ENCODE assay signal across 1 cellular context in the genomic region with DNA sequence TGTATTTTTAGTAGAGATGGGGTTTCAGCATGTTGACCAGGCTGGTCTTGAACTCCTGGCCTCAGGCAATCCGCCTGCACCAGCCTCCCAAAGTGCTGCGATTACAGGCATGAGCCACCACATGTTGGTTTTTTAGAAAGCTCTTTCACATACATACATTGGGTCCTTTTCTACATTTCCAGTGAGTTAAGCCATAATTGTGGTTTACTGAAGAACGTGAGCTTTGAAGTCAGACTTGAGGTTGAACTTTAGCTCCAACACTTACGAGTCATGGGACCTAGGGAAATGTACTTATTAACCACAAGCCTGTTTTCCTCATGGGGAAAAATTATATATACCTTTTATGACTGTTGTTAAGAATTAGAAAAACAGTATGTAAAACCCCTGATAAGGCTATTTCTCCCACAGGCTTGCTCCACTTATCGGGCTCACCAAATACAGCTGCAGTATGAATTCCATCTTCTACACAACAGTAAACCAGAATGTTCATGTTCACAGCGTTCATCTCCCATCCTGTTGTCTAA.
A peak's percentile ranks its signal among the peaks of the same experiment; 100 is the strongest.
TF ChIP-seq lines count a peak whose summit lies in the region.

No MANE protein-coding gene starts in this region.

TF ChIP-seq in HepG2, 621 proteins besides CTCF, POLR2A, EP300 and RAD21 (continued from another document and continues in another):
- TF ChIP-seq, protein P1, sequence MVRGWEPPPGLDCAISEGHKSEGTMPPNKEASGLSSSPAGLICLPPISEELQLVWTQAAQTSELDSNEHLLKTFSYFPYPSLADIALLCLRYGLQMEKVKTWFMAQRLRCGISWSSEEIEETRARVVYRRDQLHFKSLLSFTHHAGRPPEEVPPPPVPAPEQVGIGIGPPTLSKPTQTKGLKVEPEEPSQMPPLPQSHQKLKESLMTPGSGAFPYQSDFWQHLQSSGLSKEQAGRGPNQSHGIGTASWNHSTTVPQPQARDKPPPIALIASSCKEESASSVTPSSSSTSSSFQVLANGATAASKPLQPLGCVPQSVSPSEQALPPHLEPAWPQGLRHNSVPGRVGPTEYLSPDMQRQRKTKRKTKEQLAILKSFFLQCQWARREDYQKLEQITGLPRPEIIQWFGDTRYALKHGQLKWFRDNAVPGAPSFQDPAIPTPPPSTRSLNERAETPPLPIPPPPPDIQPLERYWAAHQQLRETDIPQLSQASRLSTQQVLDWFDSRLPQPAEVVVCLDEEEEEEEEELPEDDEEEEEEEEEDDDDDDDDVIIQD (CRISPR knock-in tag; IDR thresholded peaks at IDR 0.05; ENCODE audit: low read depth): peak; percentile 20; the same call in 1 of the 2 replicates
- TF ChIP-seq HDAC2 (CRISPR knock-in tag; IDR thresholded peaks at IDR 0.05) (peak; percentile 41), CBFB (CRISPR knock-in tag; IDR thresholded peaks at IDR 0.05) (peak; percentile 41; the same call in 1 of the 2 replicates), XBP1 (CRISPR knock-in tag; IDR thresholded peaks at IDR 0.05) (0 out of 2 replicates have a peak, but pooled peaks have one; percentile 23), MED1 (CRISPR knock-in tag; IDR thresholded peaks at IDR 0.05) (0 out of 2 replicates have a peak, but pooled peaks have one; percentile 11), SPEN (CRISPR knock-in tag; IDR thresholded peaks at IDR 0.05; ENCODE audit: low read depth) (no peak), ZBTB7A (CRISPR knock-in tag; IDR thresholded peaks at IDR 0.05) (no peak), FOSL2 (CRISPR knock-in tag; IDR thresholded peaks at IDR 0.05) (peak; percentile 29; the same call in 1 of the 2 replicates), CHD4 (IDR thresholded peaks at IDR 0.05; ENCODE audit: borderline replicate concordance, low read length) (peak; percentile 92; the same call in 1 of the 2 replicates), ADNP (CRISPR knock-in tag; IDR thresholded peaks at IDR 0.05) (peak; percentile 94), SMAD3 (CRISPR knock-in tag; IDR thresholded peaks at IDR 0.05) (no peak), TCF7L2 (IDR thresholded peaks at IDR 0.05; ENCODE audit: low read depth, low read length) (0 out of 2 replicates have a peak, but pooled peaks have one; percentile 28), SALL1 (CRISPR knock-in tag; IDR thresholded peaks at IDR 0.05) (peak; percentile 56), ZNF629 (CRISPR knock-in tag; conservative IDR thresholded peaks at IDR 0.05) (peak; percentile 36; the same call in 1 of the 2 replicates), FOXP1 (IDR thresholded peaks at IDR 0.05) (no peak), FOXP1 (CRISPR knock-in tag; IDR thresholded peaks at IDR 0.05) (no peak; the same call in 1 of the 2 replicates), TCF7 (IDR thresholded peaks at IDR 0.05; ENCODE audit: low read depth) (peak; percentile 79), HNF4G (IDR thresholded peaks at IDR 0.05; ENCODE audit: borderline replicate concordance, low read depth, low read length) (peak; percentile 30; the same call in 1 of the 2 replicates), HNF4G (CRISPR knock-in tag; IDR thresholded peaks at IDR 0.05; ENCODE audit: borderline replicate concordance, low read depth) (no peak), HDAC1 (CRISPR knock-in tag; IDR thresholded peaks at IDR 0.05) (no peak; the same call in 1 of the 2 replicates), ZNF557 (CRISPR knock-in tag; IDR thresholded peaks at IDR 0.05) (no peak), KDM6A (CRISPR knock-in tag; IDR thresholded peaks at IDR 0.05; ENCODE audit: low read depth) (peak; percentile 78), ESRRA (CRISPR knock-in tag; IDR thresholded peaks at IDR 0.05; ENCODE audit: low read depth) (peak; percentile 22; the same call in 1 of the 2 replicates), DMAP1 (CRISPR knock-in tag; IDR thresholded peaks at IDR 0.05) (0 out of 2 replicates have a peak, but pooled peaks have one; percentile 40), ZKSCAN1 (IDR thresholded peaks at IDR 0.05; ENCODE audit: low read length) (no peak), ASH2L (IDR thresholded peaks at IDR 0.05; ENCODE audit: insufficient read length, low read depth, low read length) (peak; percentile 71), GATAD2A (CRISPR knock-in tag; IDR thresholded peaks at IDR 0.05) (peak; percentile 62)
- TF ChIP-seq, protein P2, sequence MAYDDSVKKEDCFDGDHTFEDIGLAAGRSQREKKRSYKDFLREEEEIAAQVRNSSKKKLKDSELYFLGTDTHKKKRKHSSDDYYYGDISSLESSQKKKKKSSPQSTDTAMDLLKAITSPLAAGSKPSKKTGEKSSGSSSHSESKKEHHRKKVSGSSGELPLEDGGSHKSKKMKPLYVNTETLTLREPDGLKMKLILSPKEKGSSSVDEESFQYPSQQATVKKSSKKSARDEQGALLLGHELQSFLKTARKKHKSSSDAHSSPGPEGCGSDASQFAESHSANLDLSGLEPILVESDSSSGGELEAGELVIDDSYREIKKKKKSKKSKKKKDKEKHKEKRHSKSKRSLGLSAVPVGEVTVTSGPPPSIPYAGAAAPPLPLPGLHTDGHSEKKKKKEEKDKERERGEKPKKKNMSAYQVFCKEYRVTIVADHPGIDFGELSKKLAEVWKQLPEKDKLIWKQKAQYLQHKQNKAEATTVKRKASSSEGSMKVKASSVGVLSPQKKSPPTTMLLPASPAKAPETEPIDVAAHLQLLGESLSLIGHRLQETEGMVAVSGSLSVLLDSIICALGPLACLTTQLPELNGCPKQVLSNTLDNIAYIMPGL (CRISPR knock-in tag; IDR thresholded peaks at IDR 0.05; ENCODE audit: borderline replicate concordance in 1 of 2, low read depth in 1 of 2): 0 out of 4 replicates have a peak, but pooled peaks of 1 of the 2 experiments have one; percentile 31
- TF ChIP-seq, protein P3, sequence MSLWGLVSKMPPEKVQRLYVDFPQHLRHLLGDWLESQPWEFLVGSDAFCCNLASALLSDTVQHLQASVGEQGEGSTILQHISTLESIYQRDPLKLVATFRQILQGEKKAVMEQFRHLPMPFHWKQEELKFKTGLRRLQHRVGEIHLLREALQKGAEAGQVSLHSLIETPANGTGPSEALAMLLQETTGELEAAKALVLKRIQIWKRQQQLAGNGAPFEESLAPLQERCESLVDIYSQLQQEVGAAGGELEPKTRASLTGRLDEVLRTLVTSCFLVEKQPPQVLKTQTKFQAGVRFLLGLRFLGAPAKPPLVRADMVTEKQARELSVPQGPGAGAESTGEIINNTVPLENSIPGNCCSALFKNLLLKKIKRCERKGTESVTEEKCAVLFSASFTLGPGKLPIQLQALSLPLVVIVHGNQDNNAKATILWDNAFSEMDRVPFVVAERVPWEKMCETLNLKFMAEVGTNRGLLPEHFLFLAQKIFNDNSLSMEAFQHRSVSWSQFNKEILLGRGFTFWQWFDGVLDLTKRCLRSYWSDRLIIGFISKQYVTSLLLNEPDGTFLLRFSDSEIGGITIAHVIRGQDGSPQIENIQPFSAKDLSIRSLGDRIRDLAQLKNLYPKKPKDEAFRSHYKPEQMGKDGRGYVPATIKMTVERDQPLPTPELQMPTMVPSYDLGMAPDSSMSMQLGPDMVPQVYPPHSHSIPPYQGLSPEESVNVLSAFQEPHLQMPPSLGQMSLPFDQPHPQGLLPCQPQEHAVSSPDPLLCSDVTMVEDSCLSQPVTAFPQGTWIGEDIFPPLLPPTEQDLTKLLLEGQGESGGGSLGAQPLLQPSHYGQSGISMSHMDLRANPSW (CRISPR knock-in tag; IDR thresholded peaks at IDR 0.05; ENCODE audit: borderline replicate concordance): no peak
- TF ChIP-seq, protein P4, sequence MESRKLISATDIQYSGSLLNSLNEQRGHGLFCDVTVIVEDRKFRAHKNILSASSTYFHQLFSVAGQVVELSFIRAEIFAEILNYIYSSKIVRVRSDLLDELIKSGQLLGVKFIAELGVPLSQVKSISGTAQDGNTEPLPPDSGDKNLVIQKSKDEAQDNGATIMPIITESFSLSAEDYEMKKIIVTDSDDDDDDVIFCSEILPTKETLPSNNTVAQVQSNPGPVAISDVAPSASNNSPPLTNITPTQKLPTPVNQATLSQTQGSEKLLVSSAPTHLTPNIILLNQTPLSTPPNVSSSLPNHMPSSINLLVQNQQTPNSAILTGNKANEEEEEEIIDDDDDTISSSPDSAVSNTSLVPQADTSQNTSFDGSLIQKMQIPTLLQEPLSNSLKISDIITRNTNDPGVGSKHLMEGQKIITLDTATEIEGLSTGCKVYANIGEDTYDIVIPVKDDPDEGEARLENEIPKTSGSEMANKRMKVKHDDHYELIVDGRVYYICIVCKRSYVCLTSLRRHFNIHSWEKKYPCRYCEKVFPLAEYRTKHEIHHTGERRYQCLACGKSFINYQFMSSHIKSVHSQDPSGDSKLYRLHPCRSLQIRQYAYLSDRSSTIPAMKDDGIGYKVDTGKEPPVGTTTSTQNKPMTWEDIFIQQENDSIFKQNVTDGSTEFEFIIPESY (CRISPR knock-in tag; IDR thresholded peaks at IDR 0.05): peak; percentile 69
- TF ChIP-seq, protein P5, sequence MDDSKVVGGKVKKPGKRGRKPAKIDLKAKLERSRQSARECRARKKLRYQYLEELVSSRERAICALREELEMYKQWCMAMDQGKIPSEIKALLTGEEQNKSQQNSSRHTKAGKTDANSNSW (CRISPR knock-in tag; IDR thresholded peaks at IDR 0.05; ENCODE audit: borderline replicate concordance): no peak
- TF ChIP-seq, protein P6, sequence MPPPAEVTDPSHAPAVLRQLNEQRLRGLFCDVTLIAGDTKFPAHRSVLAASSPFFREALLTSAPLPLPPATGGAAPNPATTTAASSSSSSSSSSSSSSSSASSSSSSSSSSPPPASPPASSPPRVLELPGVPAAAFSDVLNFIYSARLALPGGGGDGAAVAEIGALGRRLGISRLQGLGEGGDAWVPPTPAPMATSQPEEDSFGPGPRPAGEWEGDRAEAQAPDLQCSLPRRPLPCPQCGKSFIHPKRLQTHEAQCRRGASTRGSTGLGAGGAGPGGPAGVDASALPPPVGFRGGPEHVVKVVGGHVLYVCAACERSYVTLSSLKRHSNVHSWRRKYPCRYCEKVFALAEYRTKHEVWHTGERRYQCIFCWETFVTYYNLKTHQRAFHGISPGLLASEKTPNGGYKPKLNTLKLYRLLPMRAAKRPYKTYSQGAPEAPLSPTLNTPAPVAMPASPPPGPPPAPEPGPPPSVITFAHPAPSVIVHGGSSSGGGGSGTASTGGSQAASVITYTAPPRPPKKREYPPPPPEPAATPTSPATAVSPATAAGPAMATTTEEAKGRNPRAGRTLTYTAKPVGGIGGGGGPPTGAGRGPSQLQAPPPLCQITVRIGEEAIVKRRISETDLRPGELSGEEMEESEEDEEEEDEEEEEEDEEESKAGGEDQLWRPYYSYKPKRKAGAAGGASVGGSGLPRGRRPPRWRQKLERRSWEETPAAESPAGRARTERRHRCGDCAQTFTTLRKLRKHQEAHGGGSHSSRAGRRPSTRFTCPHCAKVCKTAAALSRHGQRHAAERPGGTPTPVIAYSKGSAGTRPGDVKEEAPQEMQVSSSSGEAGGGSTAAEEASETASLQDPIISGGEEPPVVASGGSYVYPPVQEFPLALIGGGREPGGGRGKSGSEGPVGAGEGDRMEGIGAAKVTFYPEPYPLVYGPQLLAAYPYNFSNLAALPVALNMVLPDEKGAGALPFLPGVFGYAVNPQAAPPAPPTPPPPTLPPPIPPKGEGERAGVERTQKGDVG (CRISPR knock-in tag; IDR thresholded peaks at IDR 0.05; ENCODE audit: borderline replicate concordance): 0 out of 2 replicates have a peak, but pooled peaks have one; percentile 25
- TF ChIP-seq, protein P7, sequence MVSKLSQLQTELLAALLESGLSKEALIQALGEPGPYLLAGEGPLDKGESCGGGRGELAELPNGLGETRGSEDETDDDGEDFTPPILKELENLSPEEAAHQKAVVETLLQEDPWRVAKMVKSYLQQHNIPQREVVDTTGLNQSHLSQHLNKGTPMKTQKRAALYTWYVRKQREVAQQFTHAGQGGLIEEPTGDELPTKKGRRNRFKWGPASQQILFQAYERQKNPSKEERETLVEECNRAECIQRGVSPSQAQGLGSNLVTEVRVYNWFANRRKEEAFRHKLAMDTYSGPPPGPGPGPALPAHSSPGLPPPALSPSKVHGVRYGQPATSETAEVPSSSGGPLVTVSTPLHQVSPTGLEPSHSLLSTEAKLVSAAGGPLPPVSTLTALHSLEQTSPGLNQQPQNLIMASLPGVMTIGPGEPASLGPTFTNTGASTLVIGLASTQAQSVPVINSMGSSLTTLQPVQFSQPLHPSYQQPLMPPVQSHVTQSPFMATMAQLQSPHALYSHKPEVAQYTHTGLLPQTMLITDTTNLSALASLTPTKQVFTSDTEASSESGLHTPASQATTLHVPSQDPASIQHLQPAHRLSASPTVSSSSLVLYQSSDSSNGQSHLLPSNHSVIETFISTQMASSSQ (IDR thresholded peaks at IDR 0.05; ENCODE audit: low read depth): no peak; the same call in 1 of the 2 replicates
- TF ChIP-seq, protein P7 (CRISPR knock-in tag; IDR thresholded peaks at IDR 0.05; ENCODE audit: borderline replicate concordance): peak; percentile 43; the same call in 1 of the 2 replicates
- TF ChIP-seq, protein P8, sequence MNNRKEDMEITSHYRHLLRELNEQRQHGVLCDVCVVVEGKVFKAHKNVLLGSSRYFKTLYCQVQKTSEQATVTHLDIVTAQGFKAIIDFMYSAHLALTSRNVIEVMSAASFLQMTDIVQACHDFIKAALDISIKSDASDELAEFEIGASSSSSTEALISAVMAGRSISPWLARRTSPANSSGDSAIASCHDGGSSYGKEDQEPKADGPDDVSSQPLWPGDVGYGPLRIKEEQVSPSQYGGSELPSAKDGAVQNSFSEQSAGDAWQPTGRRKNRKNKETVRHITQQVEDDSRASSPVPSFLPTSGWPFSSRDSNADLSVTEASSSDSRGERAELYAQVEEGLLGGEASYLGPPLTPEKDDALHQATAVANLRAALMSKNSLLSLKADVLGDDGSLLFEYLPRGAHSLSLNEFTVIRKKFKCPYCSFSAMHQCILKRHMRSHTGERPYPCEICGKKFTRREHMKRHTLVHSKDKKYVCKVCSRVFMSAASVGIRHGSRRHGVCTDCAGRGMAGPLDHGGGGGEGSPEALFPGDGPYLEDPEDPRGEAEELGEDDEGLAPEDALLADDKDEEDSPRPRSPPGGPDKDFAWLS (CRISPR knock-in tag; IDR thresholded peaks at IDR 0.05; ENCODE audit: borderline replicate concordance): no peak
- TF ChIP-seq, protein P9, sequence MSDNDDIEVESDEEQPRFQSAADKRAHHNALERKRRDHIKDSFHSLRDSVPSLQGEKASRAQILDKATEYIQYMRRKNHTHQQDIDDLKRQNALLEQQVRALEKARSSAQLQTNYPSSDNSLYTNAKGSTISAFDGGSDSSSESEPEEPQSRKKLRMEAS (IDR thresholded peaks at IDR 0.05): peak; percentile 45
- TF ChIP-seq, protein P10, sequence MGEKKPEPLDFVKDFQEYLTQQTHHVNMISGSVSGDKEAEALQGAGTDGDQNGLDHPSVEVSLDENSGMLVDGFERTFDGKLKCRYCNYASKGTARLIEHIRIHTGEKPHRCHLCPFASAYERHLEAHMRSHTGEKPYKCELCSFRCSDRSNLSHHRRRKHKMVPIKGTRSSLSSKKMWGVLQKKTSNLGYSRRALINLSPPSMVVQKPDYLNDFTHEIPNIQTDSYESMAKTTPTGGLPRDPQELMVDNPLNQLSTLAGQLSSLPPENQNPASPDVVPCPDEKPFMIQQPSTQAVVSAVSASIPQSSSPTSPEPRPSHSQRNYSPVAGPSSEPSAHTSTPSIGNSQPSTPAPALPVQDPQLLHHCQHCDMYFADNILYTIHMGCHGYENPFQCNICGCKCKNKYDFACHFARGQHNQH (CRISPR knock-in tag; IDR thresholded peaks at IDR 0.05): 0 out of 2 replicates have a peak, but pooled peaks have one; percentile 11
